8 cellular contexts compared by ENCODE assay signal in genomic region chr7:143362126-143362961, GRCh38. TPM values are rescaled to one million over a fixed set of nuclear protein-coding genes. Genes with fewer than 3 reads are reported as not detected.
A peak's percentile ranks its signal among the peaks of the same experiment; 100 is the strongest.
DNase-seq lines count a peak whose midpoint lies in the region; ATAC-seq, FAIRE-seq and TF ChIP-seq lines count a peak whose summit lies in the region.

FAM131B (minus strand) TSS chr7:143362713; CDS start chr7:143362603, 110 bp downstream.

- H3K9me3 ChIP-seq in left lung: no peaks in the 10 kb centered on the region

- peaks cover 24% of the 10 kb centered on the region for H3K27me3 ChIP-seq in bronchial epithelial cell (ENCODE audit: control insufficient read depth, insufficient read depth, low read length)
- peaks cover 19 to 75% of the 10 kb centered on the region in 2 donors for H3K27me3 ChIP-seq in left lung

- intact Hi-C loops in left lung (cut with DNase I): no loop called here

- H3K4me3 Mint-ChIP-seq in stimulated activated naive CD8-positive, alpha-beta T cell treated with anti-CD3 and anti-CD28 coated beads, Interleukin-15, amount 100 ng/mL, for 72 hours: peak within 1 kb of the TSS; percentile 91 to 94

- TF ChIP-seq CTCF in bronchial epithelial cell (IDR thresholded peaks at IDR 0.05; ENCODE audit: insufficient read depth, low read length, severe bottlenecking) (no peak), left lung (IDR thresholded peaks at IDR 0.05) (no peak)

- H3K27me3 Mint-ChIP-seq in stimulated activated naive CD8-positive, alpha-beta T cell treated with anti-CD3 and anti-CD28 coated beads, Interleukin-15, amount 100 ng/mL, for 72 hours: peaks cover 38% of the 10 kb centered on the region

- peaks cover 0 to 18% of the 10 kb centered on the region in 2 donors for H3K4me1 ChIP-seq in left lung

- H3K27ac ChIP-seq in left lung: no peak within 1 kb of the TSS

- H3K27ac Mint-ChIP-seq in stimulated activated naive CD8-positive, alpha-beta T cell treated with anti-CD3 and anti-CD28 coated beads, Interleukin-15, amount 100 ng/mL, for 72 hours: peak within 1 kb of the TSS; percentile 61 to 80

- peaks cover 10% of the 10 kb centered on the region for H3K4me1 Mint-ChIP-seq in stimulated activated naive CD8-positive, alpha-beta T cell treated with anti-CD3 and anti-CD28 coated beads, Interleukin-15, amount 100 ng/mL, for 72 hours

- peak; percentile 72 for DNase-seq in 8988T
- DNase-seq in RKO (ENCODE audit: low spot score): peak; percentile 24
- no peak for DNase-seq in bronchial epithelial cell (ENCODE audit: low read depth)
- peak in 1 of 2 donors; percentile 88 for DNase-seq in left lung
- DNase-seq in stimulated activated naive CD8-positive, alpha-beta T cell treated with anti-CD3 and anti-CD28 coated beads, Interleukin-15, amount 100 ng/mL, for 72 hours: peak; percentile 33 to 43
- DNase-seq in NCI-H774 (lab: John Stamatoyannopoulos, UW): no peak

- no peak for FAIRE-seq in bronchial epithelial cell (lab: Jason Lieb, UNC)

- ATAC-seq in GM18868 (IDR thresholded peaks at IDR 0.05; ENCODE audit: unreplicated experiment) (peak; percentile 56), left lung (peak; percentile 56), HG02763 (IDR thresholded peaks at IDR 0.05; ENCODE audit: unreplicated experiment) (no peak)
- ATAC-seq in stimulated activated naive CD8-positive, alpha-beta T cell treated with anti-CD3 and anti-CD28 coated beads, Interleukin-15, amount 100 ng/mL, for 72 hours: peak; percentile 72

- H3K4me3 ChIP-seq in bronchial epithelial cell (ENCODE audit: low read depth, low read length) (peak within 1 kb of the TSS; percentile 40), left lung (peak within 1 kb of the TSS; percentile 38 to 50)

- H3K36me3 ChIP-seq in bronchial epithelial cell (ENCODE audit: control insufficient read depth, insufficient read depth, low read length): no peaks in the 10 kb centered on the region
- H3K36me3 ChIP-seq in left lung: no peaks in the 10 kb centered on the region

- no peaks in the 10 kb centered on the region for H3K9me3 Mint-ChIP-seq in stimulated activated naive CD8-positive, alpha-beta T cell treated with anti-CD3 and anti-CD28 coated beads, Interleukin-15, amount 100 ng/mL, for 72 hours

RNA-seq across cellular contexts. Expression of gene FAM131B, which starts in this region (rescaled TPM):
- total RNA-seq in bronchial epithelial cell: 0.26 and 0.53 TPM in 2 replicates
- 1 to 10 TPM in 1 of 2 donors, under 1 TPM in 1; 0.60 to 1.6 TPM for total RNA-seq in left lung

Comparison
In these comparisons a context has a peak if more than half of its experiments do, and no peak if none do; other contexts are left out.
1. DNase-seq: peak in 8988T (single experiment), RKO (single experiment) and stimulated activated naive CD8-positive, alpha-beta T cell treated with anti-CD3 and anti-CD28 coated beads, Interleukin-15, amount 100 ng/mL, for 72 hours (2 of 2); none in bronchial epithelial cell (single experiment) and NCI-H774 (single experiment).